Comparison of ENCODE assay signal across 27 cellular contexts in genomic region chr1:38087676-38088075, GRCh38. TPM values are rescaled to one million over a fixed set of nuclear protein-coding genes. Genes with fewer than 3 reads are reported as not detected.
"Had no signal": no experiment of that assay in that cellular context is flagged by ENCODE, and none has a peak within 500 bp of the region (broad histone marks: within the 10 kb centered on the region; RNA-seq: fewer than 3 reads in every experiment).

No MANE protein-coding gene starts in this region.

- H3K27ac Mint-ChIP-seq: immature natural killer cell; naive thymus-derived CD8-positive, alpha-beta T cell; nephron; stimulated activated effector memory CD8-positive, alpha-beta T cell treated with anti-CD3 and anti-CD28 coated beads, Interleukin-12 subunit alpha, Interleukin-12 subunit beta, amount 100 ng/mL, for 72 hours; stimulated activated naive CD8-positive, alpha-beta T cell treated with anti-CD3 and anti-CD28 coated beads, Interleukin-15, Interleukin-2, amounts not matched to agents 100 ng/mL and 50 ng/mL, for 24 hours; type B pancreatic cell had no signal

- H3K9me3 Mint-ChIP-seq: immature natural killer cell; naive thymus-derived CD8-positive, alpha-beta T cell; nephron; stimulated activated effector memory CD8-positive, alpha-beta T cell treated with anti-CD3 and anti-CD28 coated beads, Interleukin-12 subunit alpha, Interleukin-12 subunit beta, amount 100 ng/mL, for 72 hours; stimulated activated naive CD8-positive, alpha-beta T cell treated with anti-CD3 and anti-CD28 coated beads, Interleukin-15, Interleukin-2, amounts not matched to agents 100 ng/mL and 50 ng/mL, for 24 hours; type B pancreatic cell had no signal

- H3K27ac ChIP-seq: left lung, lower lobe of right lung, ovary, prostate gland, skin epidermis, suprapubic skin, thoracic aorta, tibial artery, uterus had no signal

- H3K9me3 ChIP-seq: left lung, lower lobe of right lung, ovary, prostate gland, suprapubic skin, thoracic aorta, tibial artery, uterus had no signal

- FAIRE-seq: islet of Langerhans, kidney had no signal

- DNase-seq: hypothalamus; immature natural killer cell; kidney; left colon; left lung; lower lobe of right lung; mammary epithelial cell; mesenchymal stem cell; naive thymus-derived CD8-positive, alpha-beta T cell; ovary; retina; right cardiac atrium; stimulated activated CD4-positive, alpha-beta T cell treated with anti-CD3 and anti-CD28 coated beads, Interleukin-4, amount 100 ng/mL, for 24 hours; stimulated activated naive CD4-positive, alpha-beta T cell; tibial artery; uterus had no signal

- H3K4me1 Mint-ChIP-seq: immature natural killer cell; stimulated activated effector memory CD8-positive, alpha-beta T cell treated with anti-CD3 and anti-CD28 coated beads, Interleukin-12 subunit alpha, Interleukin-12 subunit beta, amount 100 ng/mL, for 72 hours had no signal

- H3K4me3 ChIP-seq: left lung, lower lobe of right lung, ovary, prostate gland, skin epidermis, suprapubic skin, thoracic aorta, tibial artery, uterus had no signal

- H3K36me3 Mint-ChIP-seq: immature natural killer cell; naive thymus-derived CD8-positive, alpha-beta T cell; stimulated activated effector memory CD8-positive, alpha-beta T cell treated with anti-CD3 and anti-CD28 coated beads, Interleukin-12 subunit alpha, Interleukin-12 subunit beta, amount 100 ng/mL, for 72 hours; type B pancreatic cell had no signal

- ATAC-seq: left lung; lower lobe of right lung; naive thymus-derived CD8-positive, alpha-beta T cell; right cardiac atrium; stimulated activated effector memory CD8-positive, alpha-beta T cell treated with anti-CD3 and anti-CD28 coated beads, Interleukin-12 subunit alpha, Interleukin-12 subunit beta, amount 100 ng/mL, for 72 hours had no signal

- H3K4me1 ChIP-seq: left lung, lower lobe of right lung, prostate gland, tibial artery, uterus had no signal

- H3K36me3 ChIP-seq: left lung, lower lobe of right lung, ovary, prostate gland, suprapubic skin, thoracic aorta, tibial artery, uterus had no signal

- H3K27me3 ChIP-seq: ovary, uterus had no signal

- H3K4me3 Mint-ChIP-seq: immature natural killer cell; naive thymus-derived CD8-positive, alpha-beta T cell; nephron; stimulated activated effector memory CD8-positive, alpha-beta T cell treated with anti-CD3 and anti-CD28 coated beads, Interleukin-12 subunit alpha, Interleukin-12 subunit beta, amount 100 ng/mL, for 72 hours; stimulated activated naive CD8-positive, alpha-beta T cell treated with anti-CD3 and anti-CD28 coated beads, Interleukin-15, Interleukin-2, amounts not matched to agents 100 ng/mL and 50 ng/mL, for 24 hours; type B pancreatic cell had no signal

RNA-seq across cellular contexts. Expression of gene POU3F1, which starts 41.1 kb away (rescaled TPM):
- total RNA-seq: kidney, left colon, left lung, liver, lower lobe of right lung, subcutaneous adipose tissue, thoracic aorta, uterus had no signal
